In genomic region chr1:153546796-153547559, GRCh38 we compare ENCODE assay signal across 10 cellular contexts. TPM values are rescaled to one million over a fixed set of nuclear protein-coding genes. Genes with fewer than 3 reads are reported as not detected.
DNase-seq lines count a peak whose midpoint lies in the region; ATAC-seq and TF ChIP-seq lines count a peak whose summit lies in the region.
"Had no signal": no experiment of that assay in that cellular context is flagged by ENCODE, and none has a peak within 500 bp of the region (broad histone marks: within the 10 kb centered on the region; RNA-seq: fewer than 3 reads in every experiment).

No MANE protein-coding gene starts in this region.

- peaks cover 62% of the 10 kb centered on the region for H3K4me1 Mint-ChIP-seq in T-helper 2 cell treated with Interferon-gamma antibody and Interleukin-4, amounts not matched to agents 5 μg/mL and 100 μg/mL, for 36 hours (ENCODE audit: low read depth)

- H3K27ac Mint-ChIP-seq in T-helper 2 cell treated with Interferon-gamma antibody and Interleukin-4, amounts not matched to agents 5 μg/mL and 100 μg/mL, for 36 hours, result peak overlapping the region; percentile 96

- peaks cover 35% of the 10 kb centered on the region for H3K36me3 Mint-ChIP-seq in T-helper 2 cell treated with Interferon-gamma antibody and Interleukin-4, amounts not matched to agents 5 μg/mL and 100 μg/mL, for 36 hours (ENCODE audit: low read depth)

- H3K36me3 ChIP-seq in RWPE2 (ENCODE audit: low read depth), result peaks cover 33% of the 10 kb centered on the region
- H3K36me3 ChIP-seq in stomach, result no peaks in the 10 kb centered on the region
- H3K36me3 ChIP-seq in MG63, result peaks cover 19% of the 10 kb centered on the region

- no peaks in the 10 kb centered on the region for H3K27me3 Mint-ChIP-seq in T-helper 2 cell treated with Interferon-gamma antibody and Interleukin-4, amounts not matched to agents 5 μg/mL and 100 μg/mL, for 36 hours (ENCODE audit: low read depth)

- ATAC-seq in RWPE2 (ENCODE audit: low read depth), result no peak

- no peak for TF ChIP-seq POLR2A in stomach (IDR thresholded peaks at IDR 0.05)

- intact Hi-C loops in stomach (cut with DNase I; ENCODE audit: low total_unique reads), result no loop called here

- H3K27me3 ChIP-seq in RWPE2 (ENCODE audit: insufficient read depth, poor library complexity, severe bottlenecking), result no peaks in the 10 kb centered on the region
- H3K27me3 ChIP-seq in stomach, result no peaks in the 10 kb centered on the region
- H3K27me3 ChIP-seq in MG63, result no peaks in the 10 kb centered on the region

- H3K4me3 Mint-ChIP-seq in T-helper 2 cell treated with Interferon-gamma antibody and Interleukin-4, amounts not matched to agents 5 μg/mL and 100 μg/mL, for 36 hours, result peak overlapping the region; percentile 93

- H3K9me3 ChIP-seq in RWPE2 (ENCODE audit: severe bottlenecking), result no peaks in the 10 kb centered on the region
- no peaks in the 10 kb centered on the region for H3K9me3 ChIP-seq in stomach
- H3K9me3 ChIP-seq in MG63, result no peaks in the 10 kb centered on the region

- no peak overlapping the region for H3K4me3 ChIP-seq in RWPE2 (ENCODE audit: severe bottlenecking)
- peak overlapping the region; percentile 68 to 97 for H3K4me3 ChIP-seq in foreskin fibroblast (ENCODE audit: low read depth in 1 of 2, low read length in 2 of 2)
- H3K4me3 ChIP-seq in stomach, result no peak overlapping the region
- no peak overlapping the region for H3K4me3 ChIP-seq in MG63

- peak overlapping the region; percentile 71 for H3K27ac ChIP-seq in RWPE2 (ENCODE audit: poor library complexity, severe bottlenecking)
- H3K27ac ChIP-seq in stomach, result peak overlapping the region in 3 of 5 donors; percentile 69 to 88 (median 80)

- H3K9me3 Mint-ChIP-seq in T-helper 2 cell treated with Interferon-gamma antibody and Interleukin-4, amounts not matched to agents 5 μg/mL and 100 μg/mL, for 36 hours, result no peaks in the 10 kb centered on the region
- H3K9me3 Mint-ChIP-seq: IgD-negative memory B cell had no signal

- TF ChIP-seq CTCF in RWPE2 (IDR thresholded peaks at IDR 0.05; ENCODE audit: poor library complexity, severe bottlenecking) (no peak), foreskin fibroblast (IDR thresholded peaks at IDR 0.05; ENCODE audit: low read depth, low read length) (no peak), stomach (IDR thresholded peaks at IDR 0.05) (no peak)

- no peak for TF ChIP-seq EP300 in stomach (IDR thresholded peaks at IDR 0.05)

- WGBS in stomach, 5 donors, result 80 to 87% (median 85%) methylated on average over 11 to 14 of the region's 14 CpGs

- DNase-seq in T-helper 2 cell treated with Interferon-gamma antibody and Interleukin-4, amounts not matched to agents 5 μg/mL and 100 μg/mL, for 36 hours (ENCODE audit: low spot score), result no peak
- DNase-seq in T-helper 2 cell (no peak), RWPE2 (ENCODE audit: low spot score) (peak; percentile 29), foreskin fibroblast (peak in 1 of 2 donors; percentile 86), stomach (no peak), MG63 (no peak), NCI-H2227 treated with DMSO at 0.1 percent for 48 hours (lab: John Stamatoyannopoulos, UW) (no peak), GM19238 (ENCODE audit: insufficient read length, low spot score) (no peak)

- peaks cover 28% of the 10 kb centered on the region for H3K4me1 ChIP-seq in RWPE2 (ENCODE audit: insufficient read depth, poor library complexity, severe bottlenecking)
- H3K4me1 ChIP-seq in stomach, result peaks cover 66 to 81% (median 70%) of the 10 kb centered on the region in 4 donors

RNA-seq across cellular contexts. Expression of gene S100A4, which starts 1.4 kb away (rescaled TPM):
- total RNA-seq in stomach, result 10 to 100 TPM in 4 of 5 donors, 1 to 10 TPM in 1; 9.9 to 53.3 (median 19.4) TPM
- 100 to 1,000 TPM; 145 to 541 (median 274) TPM for polyA plus RNA-seq in stomach
- 438 and 702 TPM in 2 replicates for total RNA-seq in MG63 (2014; rRNA removed; shearing (Covaris generic); ENCODE audit: low replicate concordance)

RNA-seq across cellular contexts. Expression of gene S100A3, which starts 2.1 kb away (rescaled TPM):
- not detected for total RNA-seq in stomach
- polyA plus RNA-seq in stomach, result 10 to 100 TPM in 1 of 3 donors, 1 to 10 TPM in 2; 2.6 to 15.0 (median 5.4) TPM
- 0.81 and 3.4 TPM in 2 replicates for total RNA-seq in MG63 (2014; rRNA removed; shearing (Covaris generic); ENCODE audit: low replicate concordance)
- total RNA-seq: mononuclear cell had no signal
- polyA plus RNA-seq: IgD-negative memory B cell had no signal

RNA-seq across cellular contexts. Expression of gene S100A5, which starts 6.2 kb away (rescaled TPM):
- not detected for total RNA-seq in stomach
- polyA plus RNA-seq in stomach, result not detected
- total RNA-seq in MG63 (2014; rRNA removed; shearing (Covaris generic); ENCODE audit: low replicate concordance), result not detected in 2 replicates
- total RNA-seq: mononuclear cell had no signal

RNA-seq across cellular contexts. Expression of gene S100A6, which starts 11.2 kb away (rescaled TPM):
- 100 to 1,000 TPM; 154 to 680 (median 330) TPM for total RNA-seq in stomach
- 1,000 to 10,000 TPM; 1,447 to 2,520 (median 1,620) TPM for polyA plus RNA-seq in stomach
- total RNA-seq in MG63 (2014; rRNA removed; shearing (Covaris generic); ENCODE audit: low replicate concordance), result 474 and 904 TPM in 2 replicates

RNA-seq across cellular contexts. Expression of gene S100A2, which starts 18.7 kb away (rescaled TPM):
- total RNA-seq in stomach, result 10 to 100 TPM in 1 of 5 donors, 1 to 10 TPM in 1, not detected in 3; 2.2 to 12.7 TPM
- polyA plus RNA-seq in stomach, result 1,000 to 10,000 TPM in 1 of 3 donors, 1 to 10 TPM in 2; 4.9 to 1,809 (median 8.3) TPM
- 29.6 and 34.8 TPM in 2 replicates for total RNA-seq in MG63 (2014; rRNA removed; shearing (Covaris generic); ENCODE audit: low replicate concordance)
- polyA plus RNA-seq: IgD-negative memory B cell had no signal

Comparison
In these comparisons a context has a peak if more than half of its experiments do, and no peak if none do; other contexts are left out.
1. H3K4me3 ChIP-seq: peak in foreskin fibroblast (2 of 2); none in RWPE2 (single experiment), stomach (0 of 4) and MG63 (single experiment).